ENCODE assay signal across 1 cellular context in the genomic region with DNA sequence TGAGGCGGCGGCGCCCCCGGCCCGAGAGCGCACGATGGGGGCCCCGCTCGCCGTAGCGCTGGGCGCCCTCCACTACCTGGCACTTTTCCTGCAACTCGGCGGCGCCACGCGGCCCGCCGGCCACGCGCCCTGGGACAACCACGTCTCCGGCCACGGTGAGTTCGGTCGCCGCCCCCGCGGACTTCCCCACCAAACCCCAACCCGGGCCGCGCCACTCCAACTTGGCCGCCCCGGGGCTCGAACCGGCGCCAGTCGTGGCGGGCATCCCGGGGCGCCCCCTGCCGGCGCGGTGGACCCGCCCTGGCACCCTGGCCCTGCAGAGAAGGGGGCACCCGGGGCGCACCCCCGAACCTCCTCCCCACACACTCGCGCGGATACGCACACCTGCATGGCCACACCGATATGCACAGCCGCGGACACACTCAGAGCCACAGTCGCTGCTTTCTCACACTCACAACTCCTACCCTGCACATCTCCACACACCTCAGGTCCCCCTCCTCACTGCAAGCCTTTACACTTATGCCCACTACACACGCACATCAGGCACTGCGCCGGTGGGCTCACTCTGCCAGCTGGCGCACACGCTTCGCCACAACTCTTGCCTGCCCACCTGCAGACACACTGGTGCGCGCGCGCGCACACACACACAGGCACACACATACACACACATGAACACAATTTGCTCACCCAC.
TF ChIP-seq lines count a peak whose summit lies in the region.

No MANE protein-coding gene starts in this region.

TF ChIP-seq in HCT116, 20 proteins besides CTCF, POLR2A, EP300 and RAD21 (continued from another document):
- TF ChIP-seq JUND (IDR thresholded peaks at IDR 0.05) = no peak
- TF ChIP-seq, protein P1, sequence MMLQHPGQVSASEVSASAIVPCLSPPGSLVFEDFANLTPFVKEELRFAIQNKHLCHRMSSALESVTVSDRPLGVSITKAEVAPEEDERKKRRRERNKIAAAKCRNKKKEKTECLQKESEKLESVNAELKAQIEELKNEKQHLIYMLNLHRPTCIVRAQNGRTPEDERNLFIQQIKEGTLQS (IDR thresholded peaks at IDR 0.05) = no peak
- no peak for TF ChIP-seq CEBPB (IDR thresholded peaks at IDR 0.05; ENCODE audit: low read depth)
- TF ChIP-seq, protein P2, sequence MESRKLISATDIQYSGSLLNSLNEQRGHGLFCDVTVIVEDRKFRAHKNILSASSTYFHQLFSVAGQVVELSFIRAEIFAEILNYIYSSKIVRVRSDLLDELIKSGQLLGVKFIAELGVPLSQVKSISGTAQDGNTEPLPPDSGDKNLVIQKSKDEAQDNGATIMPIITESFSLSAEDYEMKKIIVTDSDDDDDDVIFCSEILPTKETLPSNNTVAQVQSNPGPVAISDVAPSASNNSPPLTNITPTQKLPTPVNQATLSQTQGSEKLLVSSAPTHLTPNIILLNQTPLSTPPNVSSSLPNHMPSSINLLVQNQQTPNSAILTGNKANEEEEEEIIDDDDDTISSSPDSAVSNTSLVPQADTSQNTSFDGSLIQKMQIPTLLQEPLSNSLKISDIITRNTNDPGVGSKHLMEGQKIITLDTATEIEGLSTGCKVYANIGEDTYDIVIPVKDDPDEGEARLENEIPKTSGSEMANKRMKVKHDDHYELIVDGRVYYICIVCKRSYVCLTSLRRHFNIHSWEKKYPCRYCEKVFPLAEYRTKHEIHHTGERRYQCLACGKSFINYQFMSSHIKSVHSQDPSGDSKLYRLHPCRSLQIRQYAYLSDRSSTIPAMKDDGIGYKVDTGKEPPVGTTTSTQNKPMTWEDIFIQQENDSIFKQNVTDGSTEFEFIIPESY (IDR thresholded peaks at IDR 0.05; ENCODE audit: extremely low read depth, insufficient replicate concordance, low read length) = no peak
